In genomic region chr1:149927535-149928387, GRCh38 we compare ENCODE assay signal across 1 cellular context.
A peak's percentile ranks its signal among the peaks of the same experiment; 100 is the strongest.
TF ChIP-seq lines count a peak whose summit lies in the region.

Gene SF3B4 (minus strand): TSS chr1:149927803. CDS start chr1:149927759, 44 bp downstream.

TF ChIP-seq in HepG2, 621 proteins besides CTCF, POLR2A, EP300 and RAD21 (continued from another document and continues in another):
- TF ChIP-seq KDM2A (CRISPR knock-in tag; IDR thresholded peaks at IDR 0.05; ENCODE audit: borderline replicate concordance, low read depth) (peak; percentile 87; the same call in 1 of the 2 replicates), HDAC1 (CRISPR knock-in tag; IDR thresholded peaks at IDR 0.05) (peak; percentile 93), JUND (CRISPR knock-in tag; IDR thresholded peaks at IDR 0.05) (no peak), PHF5A (CRISPR knock-in tag; IDR thresholded peaks at IDR 0.05; ENCODE audit: low read depth, unreplicated experiment) (peak; percentile 63), ZFY (CRISPR knock-in tag; IDR thresholded peaks at IDR 0.05) (peak; percentile 88), NCOA2 (CRISPR knock-in tag; IDR thresholded peaks at IDR 0.05) (no peak), MIER3 (CRISPR knock-in tag; IDR thresholded peaks at IDR 0.05; ENCODE audit: borderline replicate concordance) (peak; percentile 95; the same call in 1 of the 2 replicates), ZNF704 (CRISPR knock-in tag; IDR thresholded peaks at IDR 0.05; ENCODE audit: borderline replicate concordance) (peak; percentile 25; the same call in 1 of the 2 replicates), PHF20 (CRISPR knock-in tag; IDR thresholded peaks at IDR 0.05) (peak; percentile 95), ZNF383 (CRISPR knock-in tag; IDR thresholded peaks at IDR 0.05; ENCODE audit: borderline replicate concordance) (0 out of 2 replicates have a peak, but pooled peaks have one; percentile 21), MYPOP (CRISPR knock-in tag; IDR thresholded peaks at IDR 0.05) (peak; percentile 72), ZNF569 (CRISPR knock-in tag; IDR thresholded peaks at IDR 0.05; ENCODE audit: borderline replicate concordance) (no peak), ZNF224 (CRISPR knock-in tag; IDR thresholded peaks at IDR 0.05) (0 out of 2 replicates have a peak, but pooled peaks have one; percentile 55), ERF (CRISPR knock-in tag; IDR thresholded peaks at IDR 0.05) (peak; percentile 84), ZNF253 (CRISPR knock-in tag; IDR thresholded peaks at IDR 0.05; ENCODE audit: borderline replicate concordance) (no peak), ZBTB37 (CRISPR knock-in tag; IDR thresholded peaks at IDR 0.05) (no peak), ZBTB4 (CRISPR knock-in tag; IDR thresholded peaks at IDR 0.05; ENCODE audit: borderline replicate concordance) (no peak), ZNF850 (CRISPR knock-in tag; conservative IDR thresholded peaks at IDR 0.05) (0 out of 2 replicates have a peak, but pooled peaks have one; percentile 26), ARID2 (CRISPR knock-in tag; IDR thresholded peaks at IDR 0.05; ENCODE audit: borderline replicate concordance) (no peak), CCDC6 (CRISPR knock-in tag; IDR thresholded peaks at IDR 0.05) (peak; percentile 83; the same call in 1 of the 2 replicates), HOXA5 (CRISPR knock-in tag; IDR thresholded peaks at IDR 0.05) (no peak; the same call in 1 of the 2 replicates), SSRP1 (CRISPR knock-in tag; IDR thresholded peaks at IDR 0.05) (peak; percentile 43), SKIL (CRISPR knock-in tag; IDR thresholded peaks at IDR 0.05; ENCODE audit: borderline replicate concordance) (peak; percentile 25; the same call in 1 of the 2 replicates), YEATS2 (CRISPR knock-in tag; IDR thresholded peaks at IDR 0.05; ENCODE audit: borderline replicate concordance) (peak; percentile 87), ESRRA (CRISPR knock-in tag; IDR thresholded peaks at IDR 0.05; ENCODE audit: low read depth) (peak; percentile 8; the same call in 1 of the 2 replicates), FOXJ3 (CRISPR knock-in tag; IDR thresholded peaks at IDR 0.05; ENCODE audit: borderline replicate concordance) (no peak), ZNF567 (CRISPR knock-in tag; IDR thresholded peaks at IDR 0.05; ENCODE audit: borderline replicate concordance) (no peak), ZNF777 (CRISPR knock-in tag; IDR thresholded peaks at IDR 0.05) (peak; percentile 36; the same call in 1 of the 2 replicates), ELF4 (CRISPR knock-in tag; IDR thresholded peaks at IDR 0.05; ENCODE audit: borderline replicate concordance) (peak; percentile 28; the same call in 1 of the 2 replicates), ZNF547 (CRISPR knock-in tag; IDR thresholded peaks at IDR 0.05) (peak; percentile 77), ZNF263 (CRISPR knock-in tag; IDR thresholded peaks at IDR 0.05) (0 out of 2 replicates have a peak, but pooled peaks have one; percentile 12), MLLT10 (CRISPR knock-in tag; IDR thresholded peaks at IDR 0.05) (no peak), MTF2 (CRISPR knock-in tag; IDR thresholded peaks at IDR 0.05; ENCODE audit: borderline replicate concordance) (peak; percentile 80), ZBTB43 (CRISPR knock-in tag; conservative IDR thresholded peaks at IDR 0.05) (no peak; the same call in 1 of the 2 replicates), RXRA (CRISPR knock-in tag; IDR thresholded peaks at IDR 0.05) (no peak; the same call in 1 of the 2 replicates), ZNF891 (CRISPR knock-in tag; IDR thresholded peaks at IDR 0.05) (peak; percentile 34; the same call in 1 of the 2 replicates), ZNF737 (CRISPR knock-in tag; IDR thresholded peaks at IDR 0.05; ENCODE audit: borderline replicate concordance) (no peak), ZNF772 (CRISPR knock-in tag; IDR thresholded peaks at IDR 0.05) (0 out of 2 replicates have a peak, but pooled peaks have one; percentile 18), HMGA1 (CRISPR knock-in tag; conservative IDR thresholded peaks at IDR 0.05) (no peak), MIER2 (CRISPR knock-in tag; IDR thresholded peaks at IDR 0.05) (peak; percentile 18; the same call in 1 of the 2 replicates), MATR3 (CRISPR knock-in tag; IDR thresholded peaks at IDR 0.05) (no peak)
- TF ChIP-seq, protein P1, sequence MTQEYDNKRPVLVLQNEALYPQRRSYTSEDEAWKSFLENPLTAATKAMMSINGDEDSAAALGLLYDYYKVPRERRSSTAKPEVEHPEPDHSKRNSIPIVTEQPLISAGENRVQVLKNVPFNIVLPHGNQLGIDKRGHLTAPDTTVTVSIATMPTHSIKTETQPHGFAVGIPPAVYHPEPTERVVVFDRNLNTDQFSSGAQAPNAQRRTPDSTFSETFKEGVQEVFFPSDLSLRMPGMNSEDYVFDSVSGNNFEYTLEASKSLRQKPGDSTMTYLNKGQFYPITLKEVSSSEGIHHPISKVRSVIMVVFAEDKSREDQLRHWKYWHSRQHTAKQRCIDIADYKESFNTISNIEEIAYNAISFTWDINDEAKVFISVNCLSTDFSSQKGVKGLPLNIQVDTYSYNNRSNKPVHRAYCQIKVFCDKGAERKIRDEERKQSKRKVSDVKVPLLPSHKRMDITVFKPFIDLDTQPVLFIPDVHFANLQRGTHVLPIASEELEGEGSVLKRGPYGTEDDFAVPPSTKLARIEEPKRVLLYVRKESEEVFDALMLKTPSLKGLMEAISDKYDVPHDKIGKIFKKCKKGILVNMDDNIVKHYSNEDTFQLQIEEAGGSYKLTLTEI (CRISPR knock-in tag; conservative IDR thresholded peaks at IDR 0.05), result no peak
- TF ChIP-seq, protein P2, sequence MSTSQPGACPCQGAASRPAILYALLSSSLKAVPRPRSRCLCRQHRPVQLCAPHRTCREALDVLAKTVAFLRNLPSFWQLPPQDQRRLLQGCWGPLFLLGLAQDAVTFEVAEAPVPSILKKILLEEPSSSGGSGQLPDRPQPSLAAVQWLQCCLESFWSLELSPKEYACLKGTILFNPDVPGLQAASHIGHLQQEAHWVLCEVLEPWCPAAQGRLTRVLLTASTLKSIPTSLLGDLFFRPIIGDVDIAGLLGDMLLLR (CRISPR knock-in tag; IDR thresholded peaks at IDR 0.05), result peak; percentile 39; the same call in 1 of the 2 replicates
- TF ChIP-seq, protein P3, sequence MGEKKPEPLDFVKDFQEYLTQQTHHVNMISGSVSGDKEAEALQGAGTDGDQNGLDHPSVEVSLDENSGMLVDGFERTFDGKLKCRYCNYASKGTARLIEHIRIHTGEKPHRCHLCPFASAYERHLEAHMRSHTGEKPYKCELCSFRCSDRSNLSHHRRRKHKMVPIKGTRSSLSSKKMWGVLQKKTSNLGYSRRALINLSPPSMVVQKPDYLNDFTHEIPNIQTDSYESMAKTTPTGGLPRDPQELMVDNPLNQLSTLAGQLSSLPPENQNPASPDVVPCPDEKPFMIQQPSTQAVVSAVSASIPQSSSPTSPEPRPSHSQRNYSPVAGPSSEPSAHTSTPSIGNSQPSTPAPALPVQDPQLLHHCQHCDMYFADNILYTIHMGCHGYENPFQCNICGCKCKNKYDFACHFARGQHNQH (CRISPR knock-in tag; IDR thresholded peaks at IDR 0.05), result peak; percentile 57; the same call in 1 of the 2 replicates
- TF ChIP-seq, protein P4, sequence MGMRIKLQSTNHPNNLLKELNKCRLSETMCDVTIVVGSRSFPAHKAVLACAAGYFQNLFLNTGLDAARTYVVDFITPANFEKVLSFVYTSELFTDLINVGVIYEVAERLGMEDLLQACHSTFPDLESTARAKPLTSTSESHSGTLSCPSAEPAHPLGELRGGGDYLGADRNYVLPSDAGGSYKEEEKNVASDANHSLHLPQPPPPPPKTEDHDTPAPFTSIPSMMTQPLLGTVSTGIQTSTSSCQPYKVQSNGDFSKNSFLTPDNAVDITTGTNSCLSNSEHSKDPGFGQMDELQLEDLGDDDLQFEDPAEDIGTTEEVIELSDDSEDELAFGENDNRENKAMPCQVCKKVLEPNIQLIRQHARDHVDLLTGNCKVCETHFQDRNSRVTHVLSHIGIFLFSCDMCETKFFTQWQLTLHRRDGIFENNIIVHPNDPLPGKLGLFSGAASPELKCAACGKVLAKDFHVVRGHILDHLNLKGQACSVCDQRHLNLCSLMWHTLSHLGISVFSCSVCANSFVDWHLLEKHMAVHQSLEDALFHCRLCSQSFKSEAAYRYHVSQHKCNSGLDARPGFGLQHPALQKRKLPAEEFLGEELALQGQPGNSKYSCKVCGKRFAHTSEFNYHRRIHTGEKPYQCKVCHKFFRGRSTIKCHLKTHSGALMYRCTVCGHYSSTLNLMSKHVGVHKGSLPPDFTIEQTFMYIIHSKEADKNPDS (CRISPR knock-in tag; IDR thresholded peaks at IDR 0.05), result no peak
- TF ChIP-seq, protein P5, sequence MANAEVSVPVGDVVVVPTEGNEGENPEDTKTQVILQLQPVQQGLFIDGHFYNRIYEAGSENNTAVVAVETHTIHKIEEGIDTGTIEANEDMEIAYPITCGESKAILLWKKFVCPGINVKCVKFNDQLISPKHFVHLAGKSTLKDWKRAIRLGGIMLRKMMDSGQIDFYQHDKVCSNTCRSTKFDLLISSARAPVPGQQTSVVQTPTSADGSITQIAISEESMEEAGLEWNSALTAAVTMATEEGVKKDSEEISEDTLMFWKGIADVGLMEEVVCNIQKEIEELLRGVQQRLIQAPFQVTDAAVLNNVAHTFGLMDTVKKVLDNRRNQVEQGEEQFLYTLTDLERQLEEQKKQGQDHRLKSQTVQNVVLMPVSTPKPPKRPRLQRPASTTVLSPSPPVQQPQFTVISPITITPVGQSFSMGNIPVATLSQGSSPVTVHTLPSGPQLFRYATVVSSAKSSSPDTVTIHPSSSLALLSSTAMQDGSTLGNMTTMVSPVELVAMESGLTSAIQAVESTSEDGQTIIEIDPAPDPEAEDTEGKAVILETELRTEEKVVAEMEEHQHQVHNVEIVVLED (CRISPR knock-in tag; IDR thresholded peaks at IDR 0.05; ENCODE audit: borderline replicate concordance), result peak; percentile 92
